1 cellular context compared by ENCODE assay signal in the genomic region with DNA sequence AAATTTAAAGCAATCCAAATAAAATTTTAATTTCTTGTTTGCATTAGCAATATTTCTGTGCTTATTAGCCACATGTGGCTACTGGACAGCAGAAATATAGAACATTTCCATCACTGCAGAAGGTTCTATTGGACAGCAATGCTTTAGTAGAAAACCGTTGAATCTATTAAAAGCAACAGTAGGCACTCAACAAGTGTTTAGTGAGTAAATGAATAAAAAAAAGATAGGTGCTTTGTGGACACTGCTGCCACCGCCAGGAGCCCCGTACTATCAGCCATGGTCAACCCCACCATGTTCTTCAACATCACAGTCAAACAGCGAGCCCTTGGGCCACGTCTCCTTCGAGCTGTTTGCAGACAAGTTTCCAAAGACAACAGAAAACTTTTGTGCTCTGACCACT.
TF ChIP-seq lines count a peak whose summit lies in the region.

No MANE protein-coding gene starts in this region.

TF ChIP-seq in HEK293, 187 proteins besides CTCF, POLR2A, EP300 and RAD21 (continued from another document):
- TF ChIP-seq, protein P1, sequence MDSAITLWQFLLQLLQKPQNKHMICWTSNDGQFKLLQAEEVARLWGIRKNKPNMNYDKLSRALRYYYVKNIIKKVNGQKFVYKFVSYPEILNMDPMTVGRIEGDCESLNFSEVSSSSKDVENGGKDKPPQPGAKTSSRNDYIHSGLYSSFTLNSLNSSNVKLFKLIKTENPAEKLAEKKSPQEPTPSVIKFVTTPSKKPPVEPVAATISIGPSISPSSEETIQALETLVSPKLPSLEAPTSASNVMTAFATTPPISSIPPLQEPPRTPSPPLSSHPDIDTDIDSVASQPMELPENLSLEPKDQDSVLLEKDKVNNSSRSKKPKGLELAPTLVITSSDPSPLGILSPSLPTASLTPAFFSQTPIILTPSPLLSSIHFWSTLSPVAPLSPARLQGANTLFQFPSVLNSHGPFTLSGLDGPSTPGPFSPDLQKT (IDR thresholded peaks at IDR 0.05; ENCODE audit: borderline replicate concordance, low read depth, low read length): no peak
- peak; percentile 67; the same call in 1 of the 2 replicates for TF ChIP-seq SCRT1 (tag by site-specific recombination; IDR thresholded peaks at IDR 0.05; ENCODE audit: borderline replicate concordance)
